In the genomic region with DNA sequence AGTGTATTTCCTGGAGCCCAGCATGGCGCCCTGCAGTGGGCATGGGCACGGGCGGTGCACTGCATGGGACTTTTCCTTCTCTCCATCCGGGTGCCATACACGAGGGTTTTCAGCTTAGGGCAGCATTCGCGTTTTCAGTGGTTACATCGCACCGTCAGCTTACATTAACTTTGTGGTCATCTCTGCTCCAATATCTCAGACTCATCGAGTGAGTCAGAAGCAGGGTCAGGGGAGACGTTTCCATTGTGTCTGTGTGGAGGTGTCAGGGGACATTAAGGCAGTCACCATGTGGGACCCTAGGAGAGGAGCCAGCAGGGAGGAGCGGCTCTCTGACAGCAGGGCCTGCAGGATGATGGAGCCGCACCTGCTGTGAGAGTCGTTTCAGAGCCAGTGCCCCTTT, we compare ENCODE assay signal across 31 cellular contexts.
"Had no signal": no experiment of that assay in that cellular context is flagged by ENCODE, and none has a peak within 500 bp of the region (broad histone marks: within the 10 kb centered on the region; RNA-seq: fewer than 3 reads in every experiment).

No MANE protein-coding gene starts in this region.

- H3K27me3 ChIP-seq: neutrophil, ovary, right lobe of liver, spleen, testis, tibial artery, transverse colon, upper lobe of right lung, uterus had no signal

- H3K36me3 ChIP-seq: neutrophil, ovary, right lobe of liver, spleen, suprapubic skin, tibial artery, transverse colon, upper lobe of right lung, uterus had no signal

- H3K4me3 Mint-ChIP-seq: naive B cell; naive thymus-derived CD8-positive, alpha-beta T cell; natural killer cell treated with Interleukin-12 subunit alpha and Interleukin-12 subunit beta and Interleukin-15 and Interleukin-18, amount 100 ng/mL, for 72 hours; nephron progenitor cell; neural crest cell; stimulated activated naive B cell treated with anti-CD40 and anti-IgM and Interleukin-4, amounts not matched to agents 10 μg/mL and 1 μg/mL and 100 μg/mL, for 72 hours; type B pancreatic cell had no signal

- H3K36me3 Mint-ChIP-seq: naive B cell; naive thymus-derived CD8-positive, alpha-beta T cell; natural killer cell treated with Interleukin-12 subunit alpha and Interleukin-12 subunit beta and Interleukin-15 and Interleukin-18, amount 100 ng/mL, for 72 hours; stimulated activated naive B cell treated with anti-CD40 and anti-IgM and Interleukin-4, amounts not matched to agents 10 μg/mL and 1 μg/mL and 100 μg/mL, for 72 hours; type B pancreatic cell had no signal

- DNase-seq: naive B cell; naive thymus-derived CD8-positive, alpha-beta T cell; nephron progenitor cell; nucleus accumbens; ovary; psoas muscle; right cardiac atrium; right lobe of liver; spleen; stimulated activated CD4-positive, alpha-beta T cell treated with anti-CD3 and anti-CD28 coated beads, Interleukin-12 subunit alpha, Interleukin-12 subunit beta, amount 100 ng/mL, for 4 hours; stimulated activated CD4-positive, alpha-beta T cell treated with anti-CD3 and anti-CD28 coated beads, Interleukin-1b, Interleukin-23, amount 100 ng/mL, for 48 hours; stimulated activated CD4-positive, alpha-beta T cell treated with anti-CD3 and anti-CD28 coated beads, Interleukin-4, amount 100 ng/mL, for 1 hour; stimulated activated CD4-positive, alpha-beta T cell treated with anti-CD3 and anti-CD28 coated beads, Interleukin-4, amount 100 ng/mL, for 4 hours; stimulated activated CD8-positive, alpha-beta memory T cell treated with anti-CD3 and anti-CD28 coated beads, Interleukin-4, amount 100 ng/mL, for 48 hours; stimulated activated naive B cell treated with anti-CD40 and anti-IgM and Interleukin-4, amounts not matched to agents 10 μg/mL and 1 μg/mL and 100 μg/mL, for 72 hours; stimulated activated naive CD4-positive, alpha-beta T cell treated with Interleukin-2 at 50 U/mL for 16 hours; substantia nigra; testis; tibial artery; transverse colon; upper lobe of right lung; uterus had no signal

- H3K9me3 Mint-ChIP-seq: natural killer cell treated with Interleukin-12 subunit alpha and Interleukin-12 subunit beta and Interleukin-15 and Interleukin-18, amount 100 ng/mL, for 72 hours; neural crest cell had no signal

- H3K27me3 Mint-ChIP-seq: naive B cell; naive thymus-derived CD8-positive, alpha-beta T cell; stimulated activated naive B cell treated with anti-CD40 and anti-IgM and Interleukin-4, amounts not matched to agents 10 μg/mL and 1 μg/mL and 100 μg/mL, for 72 hours had no signal

- H3K9me3 ChIP-seq: neutrophil, ovary, psoas muscle, right lobe of liver, spleen, suprapubic skin, testis, tibial artery, transverse colon, upper lobe of right lung, uterus had no signal

- H3K27ac ChIP-seq: neutrophil, ovary, parathyroid adenoma, psoas muscle, right lobe of liver, skin epidermis, spleen, suprapubic skin, testis, tibial artery, transverse colon, upper lobe of right lung, uterus had no signal

- ATAC-seq: naive thymus-derived CD8-positive, alpha-beta T cell; psoas muscle; right cardiac atrium; stimulated activated naive B cell treated with anti-CD40 and anti-IgM and Interleukin-4, amounts not matched to agents 10 μg/mL and 1 μg/mL and 100 μg/mL, for 72 hours; upper lobe of right lung had no signal

- H3K4me3 ChIP-seq: ovary, psoas muscle, right lobe of liver, skin epidermis, smooth muscle cell, spleen, suprapubic skin, testis, tibial artery, transverse colon, upper lobe of right lung, uterus had no signal

- H3K27ac Mint-ChIP-seq: nephron progenitor cell; progenitor cell of endocrine pancreas; stimulated activated naive B cell treated with anti-CD40 and anti-IgM and Interleukin-4, amounts not matched to agents 10 μg/mL and 1 μg/mL and 100 μg/mL, for 72 hours; type B pancreatic cell had no signal

- H3K4me1 ChIP-seq: parathyroid adenoma, psoas muscle, right lobe of liver, spleen, suprapubic skin, testis, tibial artery, transverse colon, upper lobe of right lung, uterus had no signal
